ENCODE assay signal across 22 cellular contexts in genomic region chr4:33930497-33930896, GRCh38.
"Had no signal": no experiment of that assay in that cellular context is flagged by ENCODE, and none has a peak within 500 bp of the region (broad histone marks: within the 10 kb centered on the region; RNA-seq: fewer than 3 reads in every experiment).

No MANE protein-coding gene starts in this region.

- H3K27me3 ChIP-seq: foreskin keratinocyte, neutrophil, tibial artery, uterus had no signal

- H3K4me3 ChIP-seq: lung, mucosa of descending colon, smooth muscle cell, tibial artery, uterus had no signal

- DNase-seq: activated CD4-positive, alpha-beta memory T cell treated with anti-CD3 and anti-CD28 coated beads, Interleukin-2, amount 10 ng/mL, durations not matched to agents 7 days and 5 days; activated CD4-positive, alpha-beta T cell treated with anti-CD3 and anti-CD28 coated beads for 1 hour; activated CD8-positive, alpha-beta memory T cell treated with anti-CD3 and anti-CD28 coated beads, Interleukin-2, amount 50 U/mL, for 4 hours; activated naive CD8-positive, alpha-beta T cell treated with anti-CD3 and anti-CD28 coated beads, Interleukin-2, amount 50 U/mL, for 24 hours; activated T-cell treated with anti-CD3 and anti-CD28 coated beads, Interleukin-2, amount 50 U/mL, for 72 hours; effector memory CD8-positive, alpha-beta T cell; foreskin keratinocyte; head of caudate nucleus; left colon; mucosa of descending colon; naive thymus-derived CD8-positive, alpha-beta T cell; right cardiac atrium; tibial artery; uterus had no signal

- H3K27ac Mint-ChIP-seq: activated CD4-positive, alpha-beta memory T cell treated with anti-CD3 and anti-CD28 coated beads, Interleukin-2, amount 10 ng/mL, durations not matched to agents 7 days and 5 days; activated naive CD8-positive, alpha-beta T cell treated with anti-CD3 and anti-CD28 coated beads, Interleukin-2, amount 50 U/mL, for 24 hours; activated T-cell treated with anti-CD3 and anti-CD28 coated beads, Interleukin-2, amount 50 U/mL, for 72 hours; brain; dendritic cell treated with granulocyte-macrophage colony-stimulating factor and Interleukin-4, amounts not matched to agents 40 ng/mL and 50 ng/mL, for 4 days; effector memory CD8-positive, alpha-beta T cell; naive thymus-derived CD8-positive, alpha-beta T cell; progenitor cell of endocrine pancreas; stimulated activated effector memory CD8-positive, alpha-beta T cell treated with anti-CD3 and anti-CD28 coated beads, Interleukin-12 subunit alpha, Interleukin-12 subunit beta, amount 100 ng/mL, for 72 hours had no signal

- H3K9me3 Mint-ChIP-seq: brain; dendritic cell treated with granulocyte-macrophage colony-stimulating factor and Interleukin-4, amounts not matched to agents 40 ng/mL and 50 ng/mL, for 4 days had no signal

- ATAC-seq: activated naive CD8-positive, alpha-beta T cell treated with anti-CD3 and anti-CD28 coated beads, Interleukin-2, amount 50 U/mL, for 24 hours; activated T-cell treated with anti-CD3 and anti-CD28 coated beads, Interleukin-2, amount 50 U/mL, for 72 hours; effector memory CD8-positive, alpha-beta T cell; foreskin keratinocyte; left colon; mucosa of descending colon; naive thymus-derived CD8-positive, alpha-beta T cell; right cardiac atrium; stimulated activated effector memory CD8-positive, alpha-beta T cell treated with anti-CD3 and anti-CD28 coated beads, Interleukin-12 subunit alpha, Interleukin-12 subunit beta, amount 100 ng/mL, for 72 hours had no signal

- H3K27me3 Mint-ChIP-seq: activated CD4-positive, alpha-beta memory T cell treated with anti-CD3 and anti-CD28 coated beads, Interleukin-2, amount 10 ng/mL, durations not matched to agents 7 days and 5 days; activated naive CD8-positive, alpha-beta T cell treated with anti-CD3 and anti-CD28 coated beads, Interleukin-2, amount 50 U/mL, for 24 hours; brain; dendritic cell treated with granulocyte-macrophage colony-stimulating factor and Interleukin-4, amounts not matched to agents 40 ng/mL and 50 ng/mL, for 4 days; effector memory CD8-positive, alpha-beta T cell; progenitor cell of endocrine pancreas had no signal

- H3K9me3 ChIP-seq: neutrophil, tibial artery, uterus had no signal

- H3K4me1 Mint-ChIP-seq: activated CD4-positive, alpha-beta memory T cell treated with anti-CD3 and anti-CD28 coated beads, Interleukin-2, amount 10 ng/mL, durations not matched to agents 7 days and 5 days; activated naive CD8-positive, alpha-beta T cell treated with anti-CD3 and anti-CD28 coated beads, Interleukin-2, amount 50 U/mL, for 24 hours; naive thymus-derived CD8-positive, alpha-beta T cell; stimulated activated effector memory CD8-positive, alpha-beta T cell treated with anti-CD3 and anti-CD28 coated beads, Interleukin-12 subunit alpha, Interleukin-12 subunit beta, amount 100 ng/mL, for 72 hours had no signal

- H3K4me3 Mint-ChIP-seq: activated CD4-positive, alpha-beta memory T cell treated with anti-CD3 and anti-CD28 coated beads, Interleukin-2, amount 10 ng/mL, durations not matched to agents 7 days and 5 days; activated naive CD8-positive, alpha-beta T cell treated with anti-CD3 and anti-CD28 coated beads, Interleukin-2, amount 50 U/mL, for 24 hours; activated T-cell treated with anti-CD3 and anti-CD28 coated beads, Interleukin-2, amount 50 U/mL, for 72 hours; brain; dendritic cell treated with granulocyte-macrophage colony-stimulating factor and Interleukin-4, amounts not matched to agents 40 ng/mL and 50 ng/mL, for 4 days; effector memory CD8-positive, alpha-beta T cell; naive thymus-derived CD8-positive, alpha-beta T cell; stimulated activated effector memory CD8-positive, alpha-beta T cell treated with anti-CD3 and anti-CD28 coated beads, Interleukin-12 subunit alpha, Interleukin-12 subunit beta, amount 100 ng/mL, for 72 hours had no signal

- H3K36me3 Mint-ChIP-seq: brain; stimulated activated effector memory CD8-positive, alpha-beta T cell treated with anti-CD3 and anti-CD28 coated beads, Interleukin-12 subunit alpha, Interleukin-12 subunit beta, amount 100 ng/mL, for 72 hours had no signal

- H3K27ac ChIP-seq: epithelial cell of prostate, foreskin keratinocyte, neutrophil, tibial artery, uterus had no signal
